In the genomic region with DNA sequence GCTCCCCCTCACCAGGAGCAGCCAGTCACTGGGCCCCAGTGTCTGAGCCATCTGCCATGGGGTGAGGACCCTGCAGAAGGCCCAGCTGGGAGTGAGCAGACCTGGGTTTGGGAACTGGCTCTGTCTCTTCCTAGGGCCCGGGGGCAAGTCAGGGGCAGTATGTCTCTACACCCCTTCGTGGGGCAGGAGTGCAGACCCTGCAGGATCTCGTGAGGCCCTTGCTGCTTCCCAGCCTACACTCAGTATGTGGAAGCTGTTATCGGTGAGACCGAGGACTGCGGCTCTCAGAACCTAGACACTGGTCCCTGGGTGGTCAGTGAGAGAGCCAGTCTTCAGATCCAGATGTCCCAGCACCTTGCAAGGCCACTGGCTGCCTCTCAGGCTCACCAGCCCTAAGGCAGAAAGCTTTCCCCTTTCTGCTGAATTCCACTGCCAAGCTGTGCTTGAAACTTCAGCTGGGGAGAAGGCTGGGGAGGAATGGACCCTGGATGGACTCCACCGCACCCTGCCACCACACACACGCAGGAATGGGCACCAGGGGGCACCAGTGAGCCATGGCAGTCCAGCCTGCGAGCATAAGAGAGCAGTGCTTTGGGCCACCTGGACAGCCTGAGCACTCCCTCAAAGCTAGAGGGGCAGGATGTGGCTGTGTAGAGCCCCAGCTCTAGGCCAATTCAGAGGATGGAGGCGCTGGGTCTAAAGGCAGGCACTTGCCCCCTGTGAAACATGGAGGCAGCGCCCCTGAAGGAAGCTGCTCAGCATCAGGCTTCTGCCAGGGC, we compare ENCODE assay signal across 8 cellular contexts. TPM values are rescaled to one million over a fixed set of nuclear protein-coding genes. Genes with fewer than 3 reads are reported as not detected.
DNase-seq lines count a peak whose midpoint lies in the region; ATAC-seq and TF ChIP-seq lines count a peak whose summit lies in the region.

No MANE protein-coding gene starts in this region.

- DNase-seq in EL (peak; percentile 80), HT-29 (ENCODE audit: low spot score) (peak; percentile 90), RWPE2 (ENCODE audit: low spot score) (no peak), activated gamma-delta T cell (lab: John Stamatoyannopoulos, UW) (peak; percentile 54), globus pallidus (ENCODE audit: low spot score) (peak; percentile 82), ovary (peak; percentile 80 to 91 (median 87)), tibial nerve (ENCODE audit: low spot score in 2 of 2) (peak; percentile 97 to 99)

- intact Hi-C loops in ovary (cut with DNase I): loop anchor here in 2 of 4 donors (2.0 to 10.0 kb wide), 3 partner anchors 26 to 72 kb away; partner anchors contain the start of genes RASSF4 (in 1 of the 2) and ZNF22 (in 1 of the 2)

- no peak for TF ChIP-seq EP300 in ovary (IDR thresholded peaks at IDR 0.05)
- TF ChIP-seq EP300 in tibial nerve (IDR thresholded peaks at IDR 0.05): peak in 1 of 2 donors; percentile 77

- WGBS in ovary, 3 donors: 57 to 63% (median 62%) methylated on average over 10 to 11 of the region's 11 CpGs
- WGBS in tibial nerve, 2 donors: 20 to 52% methylated on average over 4 to 9 of the region's 11 CpGs

- TF ChIP-seq POLR2A in ovary (IDR thresholded peaks at IDR 0.05): peak; percentile 18
- no peak for TF ChIP-seq POLR2A in tibial nerve (IDR thresholded peaks at IDR 0.05)

- ATAC-seq in GM21526 (IDR thresholded peaks at IDR 0.05; ENCODE audit: low FRiP score, unreplicated experiment) (peak; percentile 89), RWPE2 (ENCODE audit: low read depth) (peak; percentile 90)

- H3K27me3 ChIP-seq in RWPE2 (ENCODE audit: insufficient read depth, poor library complexity, severe bottlenecking) (no peaks in the 10 kb centered on the region), ovary (no peaks in the 10 kb centered on the region), tibial nerve (no peaks in the 10 kb centered on the region)

- no peak overlapping the region for H3K4me3 ChIP-seq in RWPE2 (ENCODE audit: severe bottlenecking)
- H3K4me3 ChIP-seq in ovary: no peak overlapping the region
- H3K4me3 ChIP-seq in tibial nerve: no peak overlapping the region

- H3K27ac ChIP-seq in RWPE2 (ENCODE audit: poor library complexity, severe bottlenecking) (no peak overlapping the region), ovary (no peak overlapping the region), tibial nerve (peak overlapping the region; percentile 44 to 90 (median 80))

- H3K9me3 ChIP-seq in RWPE2 (ENCODE audit: severe bottlenecking) (no peaks in the 10 kb centered on the region), ovary (no peaks in the 10 kb centered on the region), tibial nerve (no peaks in the 10 kb centered on the region)

- TF ChIP-seq CTCF in RWPE2 (IDR thresholded peaks at IDR 0.05; ENCODE audit: poor library complexity, severe bottlenecking) (peak; percentile 90), ovary (IDR thresholded peaks at IDR 0.05) (peak; percentile 68 to 85 (median 76)), tibial nerve (IDR thresholded peaks at IDR 0.05) (peak; percentile 96 to 99 (median 97))

- H3K36me3 ChIP-seq in RWPE2 (ENCODE audit: low read depth) (no peaks in the 10 kb centered on the region), ovary (no peaks in the 10 kb centered on the region), tibial nerve (no peaks in the 10 kb centered on the region)

- no peaks in the 10 kb centered on the region for H3K4me1 ChIP-seq in RWPE2 (ENCODE audit: insufficient read depth, poor library complexity, severe bottlenecking)
- H3K4me1 ChIP-seq in ovary (ENCODE audit: insufficient read depth): no peaks in the 10 kb centered on the region
- H3K4me1 ChIP-seq in tibial nerve: peaks cover 0 to 56% (median 47%) of the 10 kb centered on the region in 4 donors

RNA-seq across cellular contexts. Expression of gene TMEM72, which starts 21.4 kb away (rescaled TPM):
- total RNA-seq in HT-29 (2014; rRNA removed; shearing (Covaris generic)): not detected in 2 replicates
- total RNA-seq in ovary (not detected), tibial nerve (under 1 TPM in 2 of 4 donors, not detected in 2; 0.20 to 0.21 TPM)
- under 1 TPM in 1 of 2 donors, not detected in 1; 0.05 TPM for polyA plus RNA-seq in ovary

RNA-seq across cellular contexts. Expression of gene RASSF4, which starts 27.1 kb away (rescaled TPM):
- 1.2 and 2.7 TPM in 2 replicates for total RNA-seq in HT-29 (2014; rRNA removed; shearing (Covaris generic))
- total RNA-seq in ovary (10 to 100 TPM in 3 of 7 donors, 1 to 10 TPM in 4; 4.8 to 21.9 (median 7.3) TPM), tibial nerve (100 to 1,000 TPM; 153 to 275 (median 185) TPM)
- polyA plus RNA-seq in ovary: 1 to 10 TPM; 8.1 to 9.7 TPM

RNA-seq across cellular contexts. Expression of gene DEPP1, which starts 46.1 kb away (rescaled TPM):
- total RNA-seq in HT-29 (2014; rRNA removed; shearing (Covaris generic)): 67.2 and 68.3 TPM in 2 replicates
- total RNA-seq in ovary: 100 to 1,000 TPM in 5 of 7 donors, 10 to 100 TPM in 2; 35.6 to 511 (median 174) TPM
- polyA plus RNA-seq in ovary: 100 to 1,000 TPM in 1 of 2 donors, 10 to 100 TPM in 1; 56.7 to 603 TPM
- 1,000 to 10,000 TPM in 1 of 4 donors, 100 to 1,000 TPM in 3; 530 to 1,439 (median 798) TPM for total RNA-seq in tibial nerve

Comparison
In these comparisons a context has a peak if more than half of its experiments do, and no peak if none do; other contexts are left out.
1. H3K27ac ChIP-seq: peak in tibial nerve (4 of 4); none in RWPE2 (single experiment) and ovary (0 of 2).
2. RNA of gene RASSF4, which starts 27.1 kb away (total RNA-seq): 153 to 275 TPM in tibial nerve; 4.8 to 21.9 TPM in ovary and 1.2 to 2.7 TPM in HT-29; every median in the first group is over 4 times any median in the second.
3. Peak in every context shown above with its lines, with median percentiles within 50 percentile points of each other: CTCF ChIP-seq.